In genomic region chr11:95248666-95249467, GRCh38 we compare ENCODE assay signal across 11 cellular contexts. TPM values are rescaled to one million over a fixed set of nuclear protein-coding genes. Genes with fewer than 3 reads are reported as not detected.
DNase-seq lines count a peak whose midpoint lies in the region; ATAC-seq lines count a peak whose summit lies in the region.
"Had no signal": no experiment of that assay in that cellular context is flagged by ENCODE, and none has a peak within 500 bp of the region (broad histone marks: within the 10 kb centered on the region; RNA-seq: fewer than 3 reads in every experiment).

No MANE protein-coding gene starts in this region.

- no peak overlapping the region for H2BK5ac ChIP-seq in mesendoderm (ENCODE audit: low read length)

- H2BK120ac ChIP-seq in mesendoderm (ENCODE audit: low read depth, low read length): no peak overlapping the region

- no peak overlapping the region for H3K4me2 ChIP-seq in mesendoderm (ENCODE audit: low read length)

- H3K18ac ChIP-seq in mesendoderm (ENCODE audit: low read length): no peak overlapping the region

- no peaks in the 10 kb centered on the region for H3K79me1 ChIP-seq in mesendoderm (ENCODE audit: low read length)

- H3K4me3 ChIP-seq in mesendoderm (ENCODE audit: low read length): no peak overlapping the region
- H3K4me3 ChIP-seq in CD4-positive, alpha-beta memory T cell (ENCODE audit: low read length in 2 of 2): no peak overlapping the region
- H3K4me3 ChIP-seq: SJSA1 had no signal

- H3K4ac ChIP-seq in mesendoderm (ENCODE audit: low read depth, low read length): no peak overlapping the region

- peaks cover under 1 to 11% (median 7%) of the 10 kb centered on the region in 4 donors for H3K4me1 Mint-ChIP-seq in CD4-positive, alpha-beta memory T cell

- peaks cover 0 to 4% of the 10 kb centered on the region in 2 donors for H3K36me3 Mint-ChIP-seq in CD4-positive, alpha-beta memory T cell

- no peak overlapping the region for H2AK5ac ChIP-seq in mesendoderm (ENCODE audit: low read length)

- no peaks in the 10 kb centered on the region for H3K36me3 ChIP-seq in mesendoderm (ENCODE audit: control insufficient read depth, insufficient read depth, low read length)
- H3K36me3 ChIP-seq in CD4-positive, alpha-beta memory T cell (ENCODE audit: insufficient read depth, low read length): no peaks in the 10 kb centered on the region
- H3K36me3 ChIP-seq: SJSA1 had no signal

- H3K27ac ChIP-seq in mesendoderm (ENCODE audit: low read depth, low read length): no peak overlapping the region
- no peak overlapping the region for H3K27ac ChIP-seq in CD4-positive, alpha-beta memory T cell (ENCODE audit: low read depth, low read length)
- H3K27ac ChIP-seq: SJSA1 had no signal

- H3K4me3 Mint-ChIP-seq in CD4-positive, alpha-beta memory T cell: no peak overlapping the region

- no peaks in the 10 kb centered on the region for H3K9me3 Mint-ChIP-seq in CD4-positive, alpha-beta memory T cell

- CTCF ChIA-PET in CD4-positive, alpha-beta memory T cell (lab: Charles Lee; ENCODE audit: partially characterized antibody): interaction anchor here (0.9 kb wide), 1 partner anchor 18 kb away, joined by 3 read pairs; the partner anchor contains the start of gene SESN3

- DNase-seq in mesendoderm (peak; percentile 56), COLO829 (ENCODE audit: low spot score) (no peak), DMS114 treated with DMSO at 0.1 percent for 48 hours (lab: John Stamatoyannopoulos, UW; ENCODE audit: unreplicated experiment) (no peak), SW 1271 (lab: John Stamatoyannopoulos, UW) (no peak)
- DNase-seq in CD4-positive, alpha-beta memory T cell: no peak
- DNase-seq: amygdala, hypothalamus had no signal

- H4K8ac ChIP-seq in mesendoderm (ENCODE audit: low read depth, low read length): no peak overlapping the region

- peak overlapping the region in 2 of 7 donors; percentile 6 to 54 for H3K27ac Mint-ChIP-seq in CD4-positive, alpha-beta memory T cell

- POLR2A ChIA-PET in CD4-positive, alpha-beta memory T cell (lab: Charles Lee; ENCODE audit: partially characterized antibody): interaction anchor here (0.8 to 1.9 kb wide), 2 partner anchors 17 kb away, joined by 7 to 11 read pairs; partner anchors contain the start of gene SESN3

- intact Hi-C loops in CD4-positive, alpha-beta memory T cell (cut with micrococcal nuclease): no loop called here

- ATAC-seq in GM18861 (IDR thresholded peaks at IDR 0.05; ENCODE audit: unreplicated experiment) (peak; percentile 88), GM21528 (IDR thresholded peaks at IDR 0.05; ENCODE audit: low FRiP score, unreplicated experiment) (peak; percentile 82), HG03439 (IDR thresholded peaks at IDR 0.05; ENCODE audit: unreplicated experiment) (peak; percentile 51)

- peaks cover 0 to 2% of the 10 kb centered on the region in 2 donors for H3K27me3 Mint-ChIP-seq in CD4-positive, alpha-beta memory T cell

- no peaks in the 10 kb centered on the region for H3K79me2 ChIP-seq in mesendoderm (ENCODE audit: control insufficient read depth, insufficient read depth, low read length)

- no peaks in the 10 kb centered on the region for H3K9me3 ChIP-seq in CD4-positive, alpha-beta memory T cell (ENCODE audit: control insufficient read depth in 1 of 2, low read length in 2 of 2)
- H3K9me3 ChIP-seq: SJSA1 had no signal

- no peak overlapping the region for H3K23ac ChIP-seq in mesendoderm (ENCODE audit: low read length)

- H3K4me1 ChIP-seq in mesendoderm (ENCODE audit: control insufficient read depth, low read depth, low read length): peaks cover 3% of the 10 kb centered on the region
- H3K4me1 ChIP-seq in CD4-positive, alpha-beta memory T cell (ENCODE audit: insufficient read depth, low read length): peaks cover 7% of the 10 kb centered on the region
- H3K4me1 ChIP-seq: SJSA1 had no signal

- WGBS in mesendoderm (ENCODE audit: extremely low coverage, insufficient coverage, low lambda C conversion rate): no CpG with 5 or more reads among the region's 4 CpGs

- H4K5ac ChIP-seq in mesendoderm (ENCODE audit: low read length): no peak overlapping the region

- H2BK15ac ChIP-seq in mesendoderm (replicated peaks; ENCODE audit: low read depth): no peak overlapping the region

- H3K56ac ChIP-seq in mesendoderm (ENCODE audit: low read length): no peak overlapping the region

- no peak overlapping the region for H3K9ac ChIP-seq in mesendoderm (ENCODE audit: low read length)

- no peaks in the 10 kb centered on the region for H3K27me3 ChIP-seq in mesendoderm (ENCODE audit: insufficient read depth, low read length, poor library complexity)
- no peaks in the 10 kb centered on the region for H3K27me3 ChIP-seq in CD4-positive, alpha-beta memory T cell (ENCODE audit: insufficient read depth, low read length)
- H3K27me3 ChIP-seq: SJSA1 had no signal

RNA-seq across cellular contexts. Expression of gene SESN3, which starts 17.9 kb away (rescaled TPM):
- 1.5 TPM for polyA plus RNA-seq in mesendoderm (2013, experiment 1 of 2)
- polyA plus RNA-seq in mesendoderm (2013, experiment 2 of 2): 1.5 TPM
- total RNA-seq in CD4-positive, alpha-beta memory T cell: 100 to 1,000 TPM; 204 to 211 TPM
- polyA plus RNA-seq in CD4-positive, alpha-beta memory T cell: 1 to 10 TPM; 1.8 to 3.4 TPM
